Comparison of ENCODE assay signal across 9 cellular contexts in genomic region chr10:30510184-30510931, GRCh38.
DNase-seq lines count a peak whose midpoint lies in the region; ATAC-seq, FAIRE-seq and TF ChIP-seq lines count a peak whose summit lies in the region.
"Had no signal": no experiment of that assay in that cellular context is flagged by ENCODE, and none has a peak within 500 bp of the region (broad histone marks: within the 10 kb centered on the region; RNA-seq: fewer than 3 reads in every experiment).

No MANE protein-coding gene starts in this region.

- H3K4me1 ChIP-seq in breast epithelium: no peaks in the 10 kb centered on the region

- no peak overlapping the region for H3K27ac Mint-ChIP-seq in MCF 10A (ENCODE audit: low read depth, unreplicated experiment)

- no peaks in the 10 kb centered on the region for H3K36me3 ChIP-seq in breast epithelium

- no TSS peak for BruUV-seq in MCF 10A (replicated peaks; lab: Mats Ljungman, UMichigan)

- H3K4me1 Mint-ChIP-seq in MCF 10A (ENCODE audit: insufficient read depth, unreplicated experiment): no peaks in the 10 kb centered on the region

- intact Hi-C loops in MCF 10A (cut with micrococcal nuclease): no loop called here
- intact Hi-C loops in breast epithelium (cut with DNase I; ENCODE audit: low total_unique reads): loop anchor here (10.0 kb wide), 1 partner anchor 1306 kb away; no protein-coding TSS in a partner anchor

- H3K27me3 ChIP-seq in breast epithelium: no peaks in the 10 kb centered on the region

- no peaks in the 10 kb centered on the region for H3K9me3 ChIP-seq in breast epithelium

- H3K4me3 ChIP-seq in breast epithelium: no peak overlapping the region

- ATAC-seq in HG02852 (IDR thresholded peaks at IDR 0.05; ENCODE audit: unreplicated experiment) (peak; percentile 93), left lobe of liver (no peak)

- DNase-seq in MCF 10A (ENCODE audit: unreplicated experiment) (peak; percentile 88), breast epithelium (ENCODE audit: low spot score in 2 of 2) (no peak), RWPE1 (ENCODE audit: low spot score) (peak; percentile 62), fibroblast of the conjunctiva (ENCODE audit: low read depth) (peak; percentile 46), urothelium cell line (ENCODE audit: low spot score) (peak; percentile 66), HuH-7.5 (ENCODE audit: low spot score) (no peak), left lobe of liver (ENCODE audit: low spot score) (no peak)
- DNase-seq: activated naive CD8-positive, alpha-beta T cell treated with anti-CD3 and anti-CD28 coated beads, Interleukin-2, amount 10 ng/mL, durations not matched to agents 7 days and 5 days had no signal

- POLR2A ChIA-PET in MCF 10A (lab: Yijun Ruan, JAX) (interaction anchor here (0.8 to 1.1 kb wide), 2 partner anchors 17 to 25 kb away, joined by 3 to 4 read pairs; no protein-coding TSS in a partner anchor), RWPE1 (lab: Yijun Ruan, JAX; ENCODE audit: low non-redundant PET) (no interaction called here)

- no peak for TF ChIP-seq POLR2A in breast epithelium (IDR thresholded peaks at IDR 0.05)

- CTCF ChIA-PET in MCF 10A (lab: Yijun Ruan, JAX): interaction anchor here (0.9 kb wide), 1 partner anchor 18 kb away, joined by 3 read pairs; no protein-coding TSS in a partner anchor
- CTCF ChIA-PET in RWPE1 (lab: Yijun Ruan, JAX): interaction anchor here (0.6 to 0.7 kb wide), 3 partner anchors 96 to 851 kb away, joined by 3 to 4 read pairs (median 3); no protein-coding TSS in a partner anchor

- TF ChIP-seq CTCF in MCF 10A (IDR thresholded peaks at IDR 0.05; ENCODE audit: unreplicated experiment) (no peak), breast epithelium (IDR thresholded peaks at IDR 0.05) (no peak), RWPE1 (conservative IDR thresholded peaks at IDR 0.05; ENCODE audit: low read depth) (no peak)

- H3K4me3 Mint-ChIP-seq in MCF 10A (ENCODE audit: unreplicated experiment): no peak overlapping the region
- H3K4me3 Mint-ChIP-seq: activated naive CD8-positive, alpha-beta T cell treated with anti-CD3 and anti-CD28 coated beads, Interleukin-2, amount 10 ng/mL, durations not matched to agents 7 days and 5 days had no signal

- H3K9me3 Mint-ChIP-seq in MCF 10A (ENCODE audit: unreplicated experiment): no peaks in the 10 kb centered on the region
- H3K9me3 Mint-ChIP-seq: activated naive CD8-positive, alpha-beta T cell treated with anti-CD3 and anti-CD28 coated beads, Interleukin-2, amount 10 ng/mL, durations not matched to agents 7 days and 5 days had no signal

- FAIRE-seq in urothelium cell line (lab: Jason Lieb, UNC): no peak

- peaks cover 5% of the 10 kb centered on the region for H3K36me3 Mint-ChIP-seq in MCF 10A (ENCODE audit: insufficient read depth, unreplicated experiment)
- H3K36me3 Mint-ChIP-seq: activated naive CD8-positive, alpha-beta T cell treated with anti-CD3 and anti-CD28 coated beads, Interleukin-2, amount 10 ng/mL, durations not matched to agents 7 days and 5 days had no signal

- no peaks in the 10 kb centered on the region for H3K27me3 Mint-ChIP-seq in MCF 10A (ENCODE audit: insufficient read depth, unreplicated experiment)
- H3K27me3 Mint-ChIP-seq: activated naive CD8-positive, alpha-beta T cell treated with anti-CD3 and anti-CD28 coated beads, Interleukin-2, amount 10 ng/mL, durations not matched to agents 7 days and 5 days had no signal

- H3K27ac ChIP-seq in breast epithelium: no peak overlapping the region
- H3K27ac ChIP-seq in RWPE1: no peak overlapping the region

Comparison
In these comparisons a context has a peak if more than half of its experiments do, and no peak if none do; other contexts are left out.
1. DNase-seq: peak in MCF 10A (single experiment), RWPE1 (single experiment), fibroblast of the conjunctiva (single experiment) and urothelium cell line (single experiment); none in breast epithelium (0 of 2), HuH-7.5 (single experiment) and left lobe of liver (single experiment).